In genomic region chr2:161972232-161972631, GRCh38 we compare ENCODE assay signal across 18 cellular contexts.
DNase-seq lines count a peak whose midpoint lies in the region; ATAC-seq and TF ChIP-seq lines count a peak whose summit lies in the region.
"Had no signal": no experiment of that assay in that cellular context is flagged by ENCODE, and none has a peak within 500 bp of the region (broad histone marks: within the 10 kb centered on the region; RNA-seq: fewer than 3 reads in every experiment).

No MANE protein-coding gene starts in this region.

- no peaks in the 10 kb centered on the region for H3K9me3 ChIP-seq in osteoblast (ENCODE audit: low read depth, low read length)
- H3K9me3 ChIP-seq: BLaER1 treated with 17β-estradiol and CSF1 and Interleukin-3, amounts not matched to agents 10 nM and 100 nM had no signal

- H3K27me3 ChIP-seq in osteoblast (ENCODE audit: insufficient read depth, low read length): peaks cover 2% of the 10 kb centered on the region
- H3K27me3 ChIP-seq: BLaER1 treated with 17β-estradiol and CSF1 and Interleukin-3, amounts not matched to agents 10 nM and 100 nM had no signal

- CTCF ChIA-PET in activated CD8-positive, alpha-beta T cell treated with anti-CD3 and anti-CD28 coated beads for 36 hours (lab: Charles Lee): interaction anchor here (0.6 to 1.8 kb wide), 3 partner anchors 36 to 150 kb away, joined by 3 to 5 read pairs (median 3); no protein-coding TSS in a partner anchor
- CTCF ChIA-PET in activated CD8-positive, alpha-beta T cell treated with anti-CD3 and anti-CD28 coated beads, Interleukin-2, amount 10 ng/mL, durations not matched to agents 7 days and 5 days (lab: Charles Lee): interaction anchor here (1.3 to 1.7 kb wide), 3 partner anchors 14 to 23 kb away, joined by 3 to 4 read pairs (median 4); no protein-coding TSS in a partner anchor

- no peak overlapping the region for H2AFZ ChIP-seq in osteoblast (ENCODE audit: low read length)

- peak; percentile 60 for ATAC-seq in activated CD8-positive, alpha-beta T cell treated with anti-CD3 and anti-CD28 coated beads for 36 hours
- no peak for ATAC-seq in activated CD8-positive, alpha-beta T cell treated with anti-CD3 and anti-CD28 coated beads, Interleukin-2, amount 10 ng/mL, durations not matched to agents 7 days and 5 days
- peak in 1 of 2 donors; percentile 57 for ATAC-seq in natural killer cell treated with Interleukin-12 subunit alpha and Interleukin-12 subunit beta and Interleukin-15 and Interleukin-18, amount 100 ng/mL, for 72 hours
- no peak for ATAC-seq in natural killer cell
- ATAC-seq in stimulated activated effector memory CD8-positive, alpha-beta T cell treated with anti-CD3 and anti-CD28 coated beads, Interleukin-12 subunit alpha, Interleukin-12 subunit beta, amount 100 ng/mL, for 72 hours: peak; percentile 88
- ATAC-seq: CD8-positive, alpha-beta T cell; GM12878 had no signal

- intact Hi-C loops in activated CD8-positive, alpha-beta T cell treated with anti-CD3 and anti-CD28 coated beads for 36 hours (cut with micrococcal nuclease): no loop called here
- intact Hi-C loops in natural killer cell (cut with micrococcal nuclease): no loop called here
- intact Hi-C loops in activated T-helper 1 cell treated with anti-CD3 and anti-CD28 coated beads, Interleukin-12 subunit alpha, Interleukin-12 subunit beta, Interleukin-2, Interleukin-4 antibody, amounts not matched to agents 30 ng/mL and 10 ng/mL and 1 ng/mL, durations not matched to agents 14 hours and 24 hours and 36 hours (cut with micrococcal nuclease): no loop called here

- H3K4me3 Mint-ChIP-seq in activated CD8-positive, alpha-beta T cell treated with anti-CD3 and anti-CD28 coated beads for 36 hours: no peak overlapping the region
- H3K4me3 Mint-ChIP-seq in activated CD8-positive, alpha-beta T cell treated with anti-CD3 and anti-CD28 coated beads, Interleukin-2, amount 10 ng/mL, durations not matched to agents 7 days and 5 days: no peak overlapping the region
- no peak overlapping the region for H3K4me3 Mint-ChIP-seq in natural killer cell treated with Interleukin-12 subunit alpha and Interleukin-12 subunit beta and Interleukin-15 and Interleukin-18, amount 100 ng/mL, for 72 hours
- no peak overlapping the region for H3K4me3 Mint-ChIP-seq in natural killer cell
- no peak overlapping the region for H3K4me3 Mint-ChIP-seq in activated T-helper 1 cell treated with anti-CD3 and anti-CD28 coated beads, Interleukin-12 subunit alpha, Interleukin-12 subunit beta, Interleukin-2, Interleukin-4 antibody, amounts not matched to agents 30 ng/mL and 10 ng/mL and 1 ng/mL, durations not matched to agents 14 hours and 24 hours and 36 hours
- H3K4me3 Mint-ChIP-seq in stimulated activated effector memory CD8-positive, alpha-beta T cell treated with anti-CD3 and anti-CD28 coated beads, Interleukin-12 subunit alpha, Interleukin-12 subunit beta, amount 100 ng/mL, for 72 hours: peak overlapping the region; percentile 36
- H3K4me3 Mint-ChIP-seq: B cell; CD8-positive, alpha-beta T cell; H9 had no signal

- H3K9me3 Mint-ChIP-seq in activated CD8-positive, alpha-beta T cell treated with anti-CD3 and anti-CD28 coated beads for 36 hours: peaks cover 4% of the 10 kb centered on the region
- peaks cover 30% of the 10 kb centered on the region for H3K9me3 Mint-ChIP-seq in activated CD8-positive, alpha-beta T cell treated with anti-CD3 and anti-CD28 coated beads, Interleukin-2, amount 10 ng/mL, durations not matched to agents 7 days and 5 days (ENCODE audit: insufficient read depth)
- H3K9me3 Mint-ChIP-seq in natural killer cell treated with Interleukin-12 subunit alpha and Interleukin-12 subunit beta and Interleukin-15 and Interleukin-18, amount 100 ng/mL, for 72 hours: no peaks in the 10 kb centered on the region
- no peaks in the 10 kb centered on the region for H3K9me3 Mint-ChIP-seq in natural killer cell
- H3K9me3 Mint-ChIP-seq in activated T-helper 1 cell treated with anti-CD3 and anti-CD28 coated beads, Interleukin-12 subunit alpha, Interleukin-12 subunit beta, Interleukin-2, Interleukin-4 antibody, amounts not matched to agents 30 ng/mL and 10 ng/mL and 1 ng/mL, durations not matched to agents 14 hours and 24 hours and 36 hours: peaks cover 29% of the 10 kb centered on the region
- no peaks in the 10 kb centered on the region for H3K9me3 Mint-ChIP-seq in stimulated activated effector memory CD8-positive, alpha-beta T cell treated with anti-CD3 and anti-CD28 coated beads, Interleukin-12 subunit alpha, Interleukin-12 subunit beta, amount 100 ng/mL, for 72 hours
- H3K9me3 Mint-ChIP-seq: CD8-positive, alpha-beta T cell; H9 had no signal

- H3K4me1 ChIP-seq in osteoblast (ENCODE audit: insufficient read depth, low read length): peaks cover 5% of the 10 kb centered on the region

- H3K79me2 ChIP-seq in osteoblast (ENCODE audit: insufficient read depth, low read length): no peaks in the 10 kb centered on the region

- H3K4me1 Mint-ChIP-seq in activated CD8-positive, alpha-beta T cell treated with anti-CD3 and anti-CD28 coated beads for 36 hours (ENCODE audit: low read depth): peaks cover 43% of the 10 kb centered on the region
- H3K4me1 Mint-ChIP-seq in activated CD8-positive, alpha-beta T cell treated with anti-CD3 and anti-CD28 coated beads, Interleukin-2, amount 10 ng/mL, durations not matched to agents 7 days and 5 days (ENCODE audit: low read depth): peaks cover 76% of the 10 kb centered on the region
- peaks cover 39 to 54% of the 10 kb centered on the region in 2 donors for H3K4me1 Mint-ChIP-seq in natural killer cell treated with Interleukin-12 subunit alpha and Interleukin-12 subunit beta and Interleukin-15 and Interleukin-18, amount 100 ng/mL, for 72 hours (ENCODE audit: low read depth in 2 of 2)
- H3K4me1 Mint-ChIP-seq in natural killer cell: no peaks in the 10 kb centered on the region
- H3K4me1 Mint-ChIP-seq in activated T-helper 1 cell treated with anti-CD3 and anti-CD28 coated beads, Interleukin-12 subunit alpha, Interleukin-12 subunit beta, Interleukin-2, Interleukin-4 antibody, amounts not matched to agents 30 ng/mL and 10 ng/mL and 1 ng/mL, durations not matched to agents 14 hours and 24 hours and 36 hours (ENCODE audit: low read depth): peaks cover 93% of the 10 kb centered on the region
- peaks cover 54% of the 10 kb centered on the region for H3K4me1 Mint-ChIP-seq in stimulated activated effector memory CD8-positive, alpha-beta T cell treated with anti-CD3 and anti-CD28 coated beads, Interleukin-12 subunit alpha, Interleukin-12 subunit beta, amount 100 ng/mL, for 72 hours
- H3K4me1 Mint-ChIP-seq: B cell had no signal

- H4K20me1 ChIP-seq in osteoblast (ENCODE audit: insufficient read depth, low read length): no peaks in the 10 kb centered on the region
- H4K20me1 ChIP-seq: BLaER1 treated with 17β-estradiol and CSF1 and Interleukin-3, amounts not matched to agents 10 nM and 100 nM had no signal

- H3K27ac Mint-ChIP-seq in activated CD8-positive, alpha-beta T cell treated with anti-CD3 and anti-CD28 coated beads for 36 hours: peak overlapping the region; percentile 30
- H3K27ac Mint-ChIP-seq in activated CD8-positive, alpha-beta T cell treated with anti-CD3 and anti-CD28 coated beads, Interleukin-2, amount 10 ng/mL, durations not matched to agents 7 days and 5 days: no peak overlapping the region
- H3K27ac Mint-ChIP-seq in natural killer cell treated with Interleukin-12 subunit alpha and Interleukin-12 subunit beta and Interleukin-15 and Interleukin-18, amount 100 ng/mL, for 72 hours: peak overlapping the region; percentile 93 to 96
- H3K27ac Mint-ChIP-seq in natural killer cell: no peak overlapping the region
- peak overlapping the region; percentile 50 for H3K27ac Mint-ChIP-seq in activated T-helper 1 cell treated with anti-CD3 and anti-CD28 coated beads, Interleukin-12 subunit alpha, Interleukin-12 subunit beta, Interleukin-2, Interleukin-4 antibody, amounts not matched to agents 30 ng/mL and 10 ng/mL and 1 ng/mL, durations not matched to agents 14 hours and 24 hours and 36 hours
- H3K27ac Mint-ChIP-seq in stimulated activated effector memory CD8-positive, alpha-beta T cell treated with anti-CD3 and anti-CD28 coated beads, Interleukin-12 subunit alpha, Interleukin-12 subunit beta, amount 100 ng/mL, for 72 hours: peak overlapping the region; percentile 83
- H3K27ac Mint-ChIP-seq: B cell; CD8-positive, alpha-beta T cell; H9 had no signal

- no peak for TF ChIP-seq CTCF in activated CD8-positive, alpha-beta T cell treated with anti-CD3 and anti-CD28 coated beads for 36 hours (IDR thresholded peaks at IDR 0.05)
- TF ChIP-seq CTCF in natural killer cell (IDR thresholded peaks at IDR 0.05) (no peak), osteoblast (IDR thresholded peaks at IDR 0.05; ENCODE audit: extremely low read depth, low read depth, low read length) (no peak), coronary artery (IDR thresholded peaks at IDR 0.05) (no peak)

- H3K36me3 ChIP-seq in osteoblast (ENCODE audit: insufficient read depth, low read length): no peaks in the 10 kb centered on the region
- H3K36me3 ChIP-seq: BLaER1 treated with 17β-estradiol and CSF1 and Interleukin-3, amounts not matched to agents 10 nM and 100 nM had no signal

- no peak for DNase-seq in activated CD8-positive, alpha-beta T cell treated with anti-CD3 and anti-CD28 coated beads for 36 hours
- no peak for DNase-seq in activated CD8-positive, alpha-beta T cell treated with anti-CD3 and anti-CD28 coated beads, Interleukin-2, amount 10 ng/mL, durations not matched to agents 7 days and 5 days
- no peak for DNase-seq in natural killer cell treated with Interleukin-12 subunit alpha and Interleukin-12 subunit beta and Interleukin-15 and Interleukin-18, amount 100 ng/mL, for 72 hours (ENCODE audit: low spot score)
- DNase-seq in natural killer cell: no peak
- DNase-seq in activated T-helper 1 cell treated with anti-CD3 and anti-CD28 coated beads, Interleukin-12 subunit alpha, Interleukin-12 subunit beta, Interleukin-2, Interleukin-4 antibody, amounts not matched to agents 30 ng/mL and 10 ng/mL and 1 ng/mL, durations not matched to agents 14 hours and 24 hours and 36 hours (ENCODE audit: low spot score): no peak
- no peak for DNase-seq in stimulated activated effector memory CD8-positive, alpha-beta T cell treated with anti-CD3 and anti-CD28 coated beads, Interleukin-12 subunit alpha, Interleukin-12 subunit beta, amount 100 ng/mL, for 72 hours (ENCODE audit: low spot score in 2 of 2)
- DNase-seq in osteoblast (ENCODE audit: insufficient read length, low spot score, missing footprints): no peak
- DNase-seq in coronary artery (ENCODE audit: low spot score): no peak
- DNase-seq: Calu3; CD8-positive, alpha-beta T cell; DMS53; DND-41; EL; GOT3; H9 had no signal

- no peak overlapping the region for H3K27ac ChIP-seq in osteoblast (ENCODE audit: low read depth, low read length)
- no peak overlapping the region for H3K27ac ChIP-seq in coronary artery
- H3K27ac ChIP-seq: BLaER1 treated with 17β-estradiol and CSF1 and Interleukin-3, amounts not matched to agents 10 nM and 100 nM had no signal

- no peaks in the 10 kb centered on the region for H3K27me3 Mint-ChIP-seq in activated CD8-positive, alpha-beta T cell treated with anti-CD3 and anti-CD28 coated beads for 36 hours
- no peaks in the 10 kb centered on the region for H3K27me3 Mint-ChIP-seq in activated CD8-positive, alpha-beta T cell treated with anti-CD3 and anti-CD28 coated beads, Interleukin-2, amount 10 ng/mL, durations not matched to agents 7 days and 5 days (ENCODE audit: low read depth)
- H3K27me3 Mint-ChIP-seq in natural killer cell treated with Interleukin-12 subunit alpha and Interleukin-12 subunit beta and Interleukin-15 and Interleukin-18, amount 100 ng/mL, for 72 hours: no peaks in the 10 kb centered on the region
- no peaks in the 10 kb centered on the region for H3K27me3 Mint-ChIP-seq in natural killer cell (ENCODE audit: low read depth in 2 of 2)
- no peaks in the 10 kb centered on the region for H3K27me3 Mint-ChIP-seq in activated T-helper 1 cell treated with anti-CD3 and anti-CD28 coated beads, Interleukin-12 subunit alpha, Interleukin-12 subunit beta, Interleukin-2, Interleukin-4 antibody, amounts not matched to agents 30 ng/mL and 10 ng/mL and 1 ng/mL, durations not matched to agents 14 hours and 24 hours and 36 hours (ENCODE audit: insufficient read depth)
- H3K27me3 Mint-ChIP-seq: B cell had no signal

- peaks cover 8% of the 10 kb centered on the region for H3K36me3 Mint-ChIP-seq in activated CD8-positive, alpha-beta T cell treated with anti-CD3 and anti-CD28 coated beads for 36 hours (ENCODE audit: low read depth)
- H3K36me3 Mint-ChIP-seq in activated CD8-positive, alpha-beta T cell treated with anti-CD3 and anti-CD28 coated beads, Interleukin-2, amount 10 ng/mL, durations not matched to agents 7 days and 5 days (ENCODE audit: low read depth): peaks cover 69% of the 10 kb centered on the region
- peaks cover 28% of the 10 kb centered on the region for H3K36me3 Mint-ChIP-seq in natural killer cell treated with Interleukin-12 subunit alpha and Interleukin-12 subunit beta and Interleukin-15 and Interleukin-18, amount 100 ng/mL, for 72 hours
- no peaks in the 10 kb centered on the region for H3K36me3 Mint-ChIP-seq in natural killer cell
- peaks cover 43% of the 10 kb centered on the region for H3K36me3 Mint-ChIP-seq in activated T-helper 1 cell treated with anti-CD3 and anti-CD28 coated beads, Interleukin-12 subunit alpha, Interleukin-12 subunit beta, Interleukin-2, Interleukin-4 antibody, amounts not matched to agents 30 ng/mL and 10 ng/mL and 1 ng/mL, durations not matched to agents 14 hours and 24 hours and 36 hours (ENCODE audit: low read depth)
- H3K36me3 Mint-ChIP-seq in stimulated activated effector memory CD8-positive, alpha-beta T cell treated with anti-CD3 and anti-CD28 coated beads, Interleukin-12 subunit alpha, Interleukin-12 subunit beta, amount 100 ng/mL, for 72 hours: peaks cover 66% of the 10 kb centered on the region
- H3K36me3 Mint-ChIP-seq: CD8-positive, alpha-beta T cell had no signal

- POLR2A ChIA-PET in activated CD8-positive, alpha-beta T cell treated with anti-CD3 and anti-CD28 coated beads for 36 hours (lab: Charles Lee): no interaction called here
- POLR2A ChIA-PET in activated CD8-positive, alpha-beta T cell treated with anti-CD3 and anti-CD28 coated beads, Interleukin-2, amount 10 ng/mL, durations not matched to agents 7 days and 5 days (lab: Charles Lee): interaction anchor here (1.4 to 1.8 kb wide), 4 partner anchors 17 to 40 kb away, joined by 3 to 12 read pairs (median 4); no protein-coding TSS in a partner anchor

- H3K4me3 ChIP-seq in osteoblast (ENCODE audit: insufficient read depth, low read length): no peak overlapping the region
- H3K4me3 ChIP-seq in coronary artery: no peak overlapping the region
- H3K4me3 ChIP-seq: BLaER1 treated with 17β-estradiol and CSF1 and Interleukin-3, amounts not matched to agents 10 nM and 100 nM; GM12878 had no signal

- H3K4me2 ChIP-seq in osteoblast (ENCODE audit: insufficient read depth, low read length): no peak overlapping the region

Comparison
In these comparisons a context has a peak if more than half of its experiments do, and no peak if none do; other contexts are left out.
1. ATAC-seq: peak in activated CD8-positive, alpha-beta T cell treated with anti-CD3 and anti-CD28 coated beads for 36 hours (single experiment) and stimulated activated effector memory CD8-positive, alpha-beta T cell treated with anti-CD3 and anti-CD28 coated beads, Interleukin-12 subunit alpha, Interleukin-12 subunit beta, amount 100 ng/mL, for 72 hours (single experiment); none in activated CD8-positive, alpha-beta T cell treated with anti-CD3 and anti-CD28 coated beads, Interleukin-2, amount 10 ng/mL, durations not matched to agents 7 days and 5 days (single experiment) and natural killer cell (0 of 3).
2. H3K27ac Mint-ChIP-seq: peak in activated CD8-positive, alpha-beta T cell treated with anti-CD3 and anti-CD28 coated beads for 36 hours (single experiment), natural killer cell treated with Interleukin-12 subunit alpha and Interleukin-12 subunit beta and Interleukin-15 and Interleukin-18, amount 100 ng/mL, for 72 hours (2 of 2), activated T-helper 1 cell treated with anti-CD3 and anti-CD28 coated beads, Interleukin-12 subunit alpha, Interleukin-12 subunit beta, Interleukin-2, Interleukin-4 antibody, amounts not matched to agents 30 ng/mL and 10 ng/mL and 1 ng/mL, durations not matched to agents 14 hours and 24 hours and 36 hours (single experiment) and stimulated activated effector memory CD8-positive, alpha-beta T cell treated with anti-CD3 and anti-CD28 coated beads, Interleukin-12 subunit alpha, Interleukin-12 subunit beta, amount 100 ng/mL, for 72 hours (single experiment); none in activated CD8-positive, alpha-beta T cell treated with anti-CD3 and anti-CD28 coated beads, Interleukin-2, amount 10 ng/mL, durations not matched to agents 7 days and 5 days (single experiment) and natural killer cell (0 of 2).